14 cellular contexts compared by ENCODE assay signal in the genomic region with DNA sequence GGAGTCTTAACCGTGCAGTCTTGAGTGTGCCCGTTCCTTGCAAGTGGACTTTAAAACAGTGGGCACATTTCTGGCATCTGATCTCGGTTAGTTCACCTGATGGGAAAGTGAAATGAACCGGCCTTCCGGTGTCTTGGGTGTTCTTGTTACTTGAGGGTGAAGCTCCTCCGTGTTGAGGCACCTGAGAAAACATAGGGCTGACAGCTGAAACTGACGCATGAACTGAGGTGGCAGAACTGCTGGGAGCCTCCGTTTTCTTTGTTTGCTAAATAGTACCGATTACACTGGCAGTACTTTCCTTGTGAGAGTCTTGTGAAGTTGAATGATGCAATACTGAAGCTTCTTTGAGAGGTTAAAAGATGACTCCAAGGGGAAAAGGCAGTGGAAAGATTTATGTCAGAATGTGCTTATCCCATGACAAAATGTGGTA.
DNase-seq lines count a peak whose midpoint lies in the region; ATAC-seq, FAIRE-seq and TF ChIP-seq lines count a peak whose summit lies in the region.
"Had no signal": no experiment of that assay in that cellular context is flagged by ENCODE, and none has a peak within 500 bp of the region (broad histone marks: within the 10 kb centered on the region; RNA-seq: fewer than 3 reads in every experiment).

No MANE protein-coding gene starts in this region.

- no peaks in the 10 kb centered on the region for H3K9me3 ChIP-seq in SU-DHL-6 (ENCODE audit: insufficient read depth, low read length)
- H3K9me3 ChIP-seq: ovary, testis had no signal

- H3K27ac Mint-ChIP-seq in activated CD8-positive, alpha-beta memory T cell treated with anti-CD3 and anti-CD28 coated beads, Interleukin-2, amount 10 ng/mL, durations not matched to agents 7 days and 5 days, result no peak overlapping the region

- no peaks in the 10 kb centered on the region for H3K79me2 ChIP-seq in SU-DHL-6 (ENCODE audit: insufficient read depth, low read length)

- DNase-seq in activated CD8-positive, alpha-beta memory T cell treated with anti-CD3 and anti-CD28 coated beads for 24 hours, result peak; percentile 43
- DNase-seq in activated CD8-positive, alpha-beta memory T cell treated with anti-CD3 and anti-CD28 coated beads, Interleukin-2, amount 10 ng/mL, durations not matched to agents 7 days and 5 days, result no peak
- DNase-seq in fibroblast of the conjunctiva (ENCODE audit: low read depth) (peak; percentile 38), sciatic nerve (ENCODE audit: low spot score) (no peak), frontal cortex (ENCODE audit: low spot score in 2 of 2) (no peak), NCI-H146 treated with DMSO at 0.1 percent for 48 hours (lab: John Stamatoyannopoulos, UW; ENCODE audit: unreplicated experiment) (no peak)
- DNase-seq: activated CD8-positive, alpha-beta memory T cell treated with anti-CD3 and anti-CD28 coated beads, Interleukin-2, amount 50 U/mL, for 4 hours; Calu3; midbrain; SHP77; testis had no signal

- H3K4me3 Mint-ChIP-seq in activated CD8-positive, alpha-beta memory T cell treated with anti-CD3 and anti-CD28 coated beads, Interleukin-2, amount 10 ng/mL, durations not matched to agents 7 days and 5 days, result no peak overlapping the region

- H3K9ac ChIP-seq in SU-DHL-6 (ENCODE audit: low read length), result no peak overlapping the region

- no peaks in the 10 kb centered on the region for H3K9me2 ChIP-seq in SU-DHL-6 (replicated peaks; ENCODE audit: insufficient read depth, low read length)

- CTCF ChIA-PET in activated CD8-positive, alpha-beta memory T cell treated with anti-CD3 and anti-CD28 coated beads, Interleukin-2, amount 10 ng/mL, durations not matched to agents 7 days and 5 days (lab: Charles Lee), result no interaction called here

- H4K20me1 ChIP-seq in SU-DHL-6 (ENCODE audit: low read depth, low read length), result no peaks in the 10 kb centered on the region

- H3K4me2 ChIP-seq in SU-DHL-6 (ENCODE audit: low read depth, low read length, poor library complexity, severe bottlenecking), result no peak overlapping the region

- H3K4me3 ChIP-seq in SU-DHL-6 (ENCODE audit: insufficient read depth, low read length, poor library complexity, severe bottlenecking), result no peak overlapping the region
- H3K4me3 ChIP-seq: ovary, testis had no signal

- H3K9me3 Mint-ChIP-seq in activated CD8-positive, alpha-beta memory T cell treated with anti-CD3 and anti-CD28 coated beads, Interleukin-2, amount 10 ng/mL, durations not matched to agents 7 days and 5 days (ENCODE audit: low read depth), result no peaks in the 10 kb centered on the region

- intact Hi-C loops in sciatic nerve (cut with DNase I), result no loop called here

- no peaks in the 10 kb centered on the region for H3F3A ChIP-seq in SU-DHL-6 (ENCODE audit: insufficient read depth)

- no peak for FAIRE-seq in frontal cortex (lab: Jason Lieb, UNC)

- no peak overlapping the region for H3K27ac ChIP-seq in SU-DHL-6 (ENCODE audit: low read depth, low read length)
- H3K27ac ChIP-seq: ovary, testis had no signal

- ATAC-seq in activated CD8-positive, alpha-beta memory T cell treated with anti-CD3 and anti-CD28 coated beads, Interleukin-2, amount 10 ng/mL, durations not matched to agents 7 days and 5 days, result no peak
- ATAC-seq in sciatic nerve, result peak; percentile 88
- ATAC-seq in GM18858 (IDR thresholded peaks at IDR 0.05; ENCODE audit: unreplicated experiment), result no peak

- no peaks in the 10 kb centered on the region for H3K27me3 ChIP-seq in SU-DHL-6 (ENCODE audit: low read length)
- H3K27me3 ChIP-seq: ovary, testis had no signal

- no peaks in the 10 kb centered on the region for H3K36me3 ChIP-seq in SU-DHL-6 (ENCODE audit: low read length)
- H3K36me3 ChIP-seq: ovary had no signal

- H3K4me1 Mint-ChIP-seq in activated CD8-positive, alpha-beta memory T cell treated with anti-CD3 and anti-CD28 coated beads, Interleukin-2, amount 10 ng/mL, durations not matched to agents 7 days and 5 days, result peaks cover 9% of the 10 kb centered on the region

- H3K36me3 Mint-ChIP-seq in activated CD8-positive, alpha-beta memory T cell treated with anti-CD3 and anti-CD28 coated beads, Interleukin-2, amount 10 ng/mL, durations not matched to agents 7 days and 5 days, result no peaks in the 10 kb centered on the region

- no peak for TF ChIP-seq CTCF in SU-DHL-6 (IDR thresholded peaks at IDR 0.05; ENCODE audit: insufficient read depth, low read length, poor library complexity, severe bottlenecking)

- H2AFZ ChIP-seq in SU-DHL-6 (ENCODE audit: low read depth, low read length, severe bottlenecking), result peak overlapping the region; percentile 21

- H3K27me3 Mint-ChIP-seq in activated CD8-positive, alpha-beta memory T cell treated with anti-CD3 and anti-CD28 coated beads, Interleukin-2, amount 10 ng/mL, durations not matched to agents 7 days and 5 days, result peaks cover 2% of the 10 kb centered on the region

Comparison
In these comparisons a context has a peak if more than half of its experiments do, and no peak if none do; other contexts are left out.
1. DNase-seq: peak in activated CD8-positive, alpha-beta memory T cell treated with anti-CD3 and anti-CD28 coated beads for 24 hours (single experiment) and fibroblast of the conjunctiva (single experiment); none in activated CD8-positive, alpha-beta memory T cell treated with anti-CD3 and anti-CD28 coated beads, Interleukin-2, amount 10 ng/mL, durations not matched to agents 7 days and 5 days (single experiment), sciatic nerve (single experiment), frontal cortex (0 of 2) and NCI-H146 treated with DMSO at 0.1 percent for 48 hours (single experiment).